ENCODE assay signal across 1 cellular context in genomic region chr14:54353266-54353665, GRCh38.
TF ChIP-seq lines count a peak whose summit lies in the region.

No MANE protein-coding gene starts in this region.

TF ChIP-seq in HepG2, 621 proteins besides CTCF, POLR2A, EP300 and RAD21 (continued from another document):
- TF ChIP-seq EHMT2 (IDR thresholded peaks at IDR 0.05; ENCODE audit: borderline replicate concordance, low read depth, low read length) (no peak), ZNF350 (CRISPR knock-in tag; IDR thresholded peaks at IDR 0.05; ENCODE audit: borderline replicate concordance, low read depth) (no peak), JDP2 (CRISPR knock-in tag; IDR thresholded peaks at IDR 0.05; ENCODE audit: borderline replicate concordance) (no peak), DDIT3 (CRISPR knock-in tag; IDR thresholded peaks at IDR 0.05) (no peak), CBX2 (IDR thresholded peaks at IDR 0.05; ENCODE audit: low read depth, low read length) (no peak), CBX2 (CRISPR knock-in tag; IDR thresholded peaks at IDR 0.05; ENCODE audit: low read depth) (no peak), ZNF567 (CRISPR knock-in tag; IDR thresholded peaks at IDR 0.05; ENCODE audit: borderline replicate concordance) (0 out of 2 replicates have a peak, but pooled peaks have one; percentile 11), MYC (CRISPR knock-in tag; IDR thresholded peaks at IDR 0.05; ENCODE audit: borderline replicate concordance) (peak; percentile 42; the same call in 1 of the 2 replicates), ZNF782 (CRISPR knock-in tag; IDR thresholded peaks at IDR 0.05; ENCODE audit: borderline replicate concordance) (no peak), ASH2L (IDR thresholded peaks at IDR 0.05; ENCODE audit: insufficient read length, low read depth, low read length) (peak; percentile 14), HOXA7 (CRISPR knock-in tag; IDR thresholded peaks at IDR 0.05) (no peak), ZBTB7A (CRISPR knock-in tag; IDR thresholded peaks at IDR 0.05) (no peak), ZNF329 (CRISPR knock-in tag; IDR thresholded peaks at IDR 0.05; ENCODE audit: low read depth) (no peak), ZNF552 (CRISPR knock-in tag; IDR thresholded peaks at IDR 0.05; ENCODE audit: borderline replicate concordance) (no peak), MBD4 (IDR thresholded peaks at IDR 0.05; ENCODE audit: borderline replicate concordance, low read length) (no peak), JUND (CRISPR knock-in tag; IDR thresholded peaks at IDR 0.05) (no peak), KDM5A (IDR thresholded peaks at IDR 0.05; ENCODE audit: borderline replicate concordance, low read length) (0 out of 2 replicates have a peak, but pooled peaks have one; percentile 11)
- TF ChIP-seq, protein P1, sequence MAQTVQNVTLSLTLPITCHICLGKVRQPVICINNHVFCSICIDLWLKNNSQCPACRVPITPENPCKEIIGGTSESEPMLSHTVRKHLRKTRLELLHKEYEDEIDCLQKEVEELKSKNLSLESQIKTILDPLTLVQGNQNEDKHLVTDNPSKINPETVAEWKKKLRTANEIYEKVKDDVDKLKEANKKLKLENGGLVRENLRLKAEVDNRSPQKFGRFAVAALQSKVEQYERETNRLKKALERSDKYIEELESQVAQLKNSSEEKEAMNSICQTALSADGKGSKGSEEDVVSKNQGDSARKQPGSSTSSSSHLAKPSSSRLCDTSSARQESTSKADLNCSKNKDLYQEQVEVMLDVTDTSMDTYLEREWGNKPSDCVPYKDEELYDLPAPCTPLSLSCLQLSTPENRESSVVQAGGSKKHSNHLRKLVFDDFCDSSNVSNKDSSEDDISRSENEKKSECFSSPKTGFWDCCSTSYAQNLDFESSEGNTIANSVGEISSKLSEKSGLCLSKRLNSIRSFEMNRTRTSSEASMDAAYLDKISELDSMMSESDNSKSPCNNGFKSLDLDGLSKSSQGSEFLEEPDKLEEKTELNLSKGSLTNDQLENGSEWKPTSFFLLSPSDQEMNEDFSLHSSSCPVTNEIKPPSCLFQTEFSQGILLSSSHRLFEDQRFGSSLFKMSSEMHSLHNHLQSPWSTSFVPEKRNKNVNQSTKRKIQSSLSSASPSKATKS (CRISPR knock-in tag; IDR thresholded peaks at IDR 0.05) = no peak
- TF ChIP-seq, protein P2, sequence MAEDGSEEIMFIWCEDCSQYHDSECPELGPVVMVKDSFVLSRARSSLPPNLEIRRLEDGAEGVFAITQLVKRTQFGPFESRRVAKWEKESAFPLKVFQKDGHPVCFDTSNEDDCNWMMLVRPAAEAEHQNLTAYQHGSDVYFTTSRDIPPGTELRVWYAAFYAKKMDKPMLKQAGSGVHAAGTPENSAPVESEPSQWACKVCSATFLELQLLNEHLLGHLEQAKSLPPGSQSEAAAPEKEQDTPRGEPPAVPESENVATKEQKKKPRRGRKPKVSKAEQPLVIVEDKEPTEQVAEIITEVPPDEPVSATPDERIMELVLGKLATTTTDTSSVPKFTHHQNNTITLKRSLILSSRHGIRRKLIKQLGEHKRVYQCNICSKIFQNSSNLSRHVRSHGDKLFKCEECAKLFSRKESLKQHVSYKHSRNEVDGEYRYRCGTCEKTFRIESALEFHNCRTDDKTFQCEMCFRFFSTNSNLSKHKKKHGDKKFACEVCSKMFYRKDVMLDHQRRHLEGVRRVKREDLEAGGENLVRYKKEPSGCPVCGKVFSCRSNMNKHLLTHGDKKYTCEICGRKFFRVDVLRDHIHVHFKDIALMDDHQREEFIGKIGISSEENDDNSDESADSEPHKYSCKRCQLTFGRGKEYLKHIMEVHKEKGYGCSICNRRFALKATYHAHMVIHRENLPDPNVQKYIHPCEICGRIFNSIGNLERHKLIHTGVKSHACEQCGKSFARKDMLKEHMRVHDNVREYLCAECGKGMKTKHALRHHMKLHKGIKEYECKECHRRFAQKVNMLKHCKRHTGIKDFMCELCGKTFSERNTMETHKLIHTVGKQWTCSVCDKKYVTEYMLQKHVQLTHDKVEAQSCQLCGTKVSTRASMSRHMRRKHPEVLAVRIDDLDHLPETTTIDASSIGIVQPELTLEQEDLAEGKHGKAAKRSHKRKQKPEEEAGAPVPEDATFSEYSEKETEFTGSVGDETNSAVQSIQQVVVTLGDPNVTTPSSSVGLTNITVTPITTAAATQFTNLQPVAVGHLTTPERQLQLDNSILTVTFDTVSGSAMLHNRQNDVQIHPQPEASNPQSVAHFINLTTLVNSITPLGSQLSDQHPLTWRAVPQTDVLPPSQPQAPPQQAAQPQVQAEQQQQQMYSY (CRISPR knock-in tag; IDR thresholded peaks at IDR 0.05) = no peak
- TF ChIP-seq, protein P3, sequence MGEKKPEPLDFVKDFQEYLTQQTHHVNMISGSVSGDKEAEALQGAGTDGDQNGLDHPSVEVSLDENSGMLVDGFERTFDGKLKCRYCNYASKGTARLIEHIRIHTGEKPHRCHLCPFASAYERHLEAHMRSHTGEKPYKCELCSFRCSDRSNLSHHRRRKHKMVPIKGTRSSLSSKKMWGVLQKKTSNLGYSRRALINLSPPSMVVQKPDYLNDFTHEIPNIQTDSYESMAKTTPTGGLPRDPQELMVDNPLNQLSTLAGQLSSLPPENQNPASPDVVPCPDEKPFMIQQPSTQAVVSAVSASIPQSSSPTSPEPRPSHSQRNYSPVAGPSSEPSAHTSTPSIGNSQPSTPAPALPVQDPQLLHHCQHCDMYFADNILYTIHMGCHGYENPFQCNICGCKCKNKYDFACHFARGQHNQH (CRISPR knock-in tag; IDR thresholded peaks at IDR 0.05) = no peak
- TF ChIP-seq, protein P4, sequence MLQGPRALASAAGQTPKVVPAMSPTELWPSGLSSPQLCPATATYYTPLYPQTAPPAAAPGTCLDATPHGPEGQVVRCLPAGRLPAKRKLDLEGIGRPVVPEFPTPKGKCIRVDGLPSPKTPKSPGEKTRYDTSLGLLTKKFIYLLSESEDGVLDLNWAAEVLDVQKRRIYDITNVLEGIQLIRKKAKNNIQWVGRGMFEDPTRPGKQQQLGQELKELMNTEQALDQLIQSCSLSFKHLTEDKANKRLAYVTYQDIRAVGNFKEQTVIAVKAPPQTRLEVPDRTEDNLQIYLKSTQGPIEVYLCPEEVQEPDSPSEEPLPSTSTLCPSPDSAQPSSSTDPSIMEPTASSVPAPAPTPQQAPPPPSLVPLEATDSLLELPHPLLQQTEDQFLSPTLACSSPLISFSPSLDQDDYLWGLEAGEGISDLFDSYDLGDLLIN (CRISPR knock-in tag; IDR thresholded peaks at IDR 0.05; ENCODE audit: borderline replicate concordance) = no peak
- TF ChIP-seq, protein P5, sequence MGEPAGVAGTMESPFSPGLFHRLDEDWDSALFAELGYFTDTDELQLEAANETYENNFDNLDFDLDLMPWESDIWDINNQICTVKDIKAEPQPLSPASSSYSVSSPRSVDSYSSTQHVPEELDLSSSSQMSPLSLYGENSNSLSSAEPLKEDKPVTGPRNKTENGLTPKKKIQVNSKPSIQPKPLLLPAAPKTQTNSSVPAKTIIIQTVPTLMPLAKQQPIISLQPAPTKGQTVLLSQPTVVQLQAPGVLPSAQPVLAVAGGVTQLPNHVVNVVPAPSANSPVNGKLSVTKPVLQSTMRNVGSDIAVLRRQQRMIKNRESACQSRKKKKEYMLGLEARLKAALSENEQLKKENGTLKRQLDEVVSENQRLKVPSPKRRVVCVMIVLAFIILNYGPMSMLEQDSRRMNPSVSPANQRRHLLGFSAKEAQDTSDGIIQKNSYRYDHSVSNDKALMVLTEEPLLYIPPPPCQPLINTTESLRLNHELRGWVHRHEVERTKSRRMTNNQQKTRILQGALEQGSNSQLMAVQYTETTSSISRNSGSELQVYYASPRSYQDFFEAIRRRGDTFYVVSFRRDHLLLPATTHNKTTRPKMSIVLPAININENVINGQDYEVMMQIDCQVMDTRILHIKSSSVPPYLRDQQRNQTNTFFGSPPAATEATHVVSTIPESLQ (CRISPR knock-in tag; conservative IDR thresholded peaks at IDR 0.05) = no peak
- TF ChIP-seq, protein P6, sequence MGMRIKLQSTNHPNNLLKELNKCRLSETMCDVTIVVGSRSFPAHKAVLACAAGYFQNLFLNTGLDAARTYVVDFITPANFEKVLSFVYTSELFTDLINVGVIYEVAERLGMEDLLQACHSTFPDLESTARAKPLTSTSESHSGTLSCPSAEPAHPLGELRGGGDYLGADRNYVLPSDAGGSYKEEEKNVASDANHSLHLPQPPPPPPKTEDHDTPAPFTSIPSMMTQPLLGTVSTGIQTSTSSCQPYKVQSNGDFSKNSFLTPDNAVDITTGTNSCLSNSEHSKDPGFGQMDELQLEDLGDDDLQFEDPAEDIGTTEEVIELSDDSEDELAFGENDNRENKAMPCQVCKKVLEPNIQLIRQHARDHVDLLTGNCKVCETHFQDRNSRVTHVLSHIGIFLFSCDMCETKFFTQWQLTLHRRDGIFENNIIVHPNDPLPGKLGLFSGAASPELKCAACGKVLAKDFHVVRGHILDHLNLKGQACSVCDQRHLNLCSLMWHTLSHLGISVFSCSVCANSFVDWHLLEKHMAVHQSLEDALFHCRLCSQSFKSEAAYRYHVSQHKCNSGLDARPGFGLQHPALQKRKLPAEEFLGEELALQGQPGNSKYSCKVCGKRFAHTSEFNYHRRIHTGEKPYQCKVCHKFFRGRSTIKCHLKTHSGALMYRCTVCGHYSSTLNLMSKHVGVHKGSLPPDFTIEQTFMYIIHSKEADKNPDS (CRISPR knock-in tag; IDR thresholded peaks at IDR 0.05) = 0 out of 2 replicates have a peak, but pooled peaks have one; percentile 23
